In genomic region chr12:2639020-2639298, GRCh38 we compare ENCODE assay signal across 25 cellular contexts.
"Had no signal": no experiment of that assay in that cellular context is flagged by ENCODE, and none has a peak within 500 bp of the region (broad histone marks: within the 10 kb centered on the region; RNA-seq: fewer than 3 reads in every experiment).

No MANE protein-coding gene starts in this region.

- H3K27ac Mint-ChIP-seq: activated CD8-positive, alpha-beta T cell treated with anti-CD3 and anti-CD28 coated beads for 36 hours; activated naive CD8-positive, alpha-beta T cell; activated T-helper 17 cell treated with anti-CD3 and anti-CD28 coated beads, Interleukin-2, amount 50 U/mL, for 72 hours; effector memory CD8-positive, alpha-beta T cell had no signal

- H3K4me3 ChIP-seq: heart left ventricle had no signal

- H3K36me3 Mint-ChIP-seq: activated naive CD8-positive, alpha-beta T cell had no signal

- H3K4me3 Mint-ChIP-seq: activated CD8-positive, alpha-beta T cell treated with anti-CD3 and anti-CD28 coated beads for 36 hours; activated naive CD8-positive, alpha-beta T cell; activated T-cell treated with anti-CD3 and anti-CD28 coated beads, Interleukin-2, amount 50 U/mL, for 4 hours; activated T-helper 17 cell treated with anti-CD3 and anti-CD28 coated beads, Interleukin-2, amount 50 U/mL, for 72 hours; effector memory CD8-positive, alpha-beta T cell had no signal

- H3K27ac ChIP-seq: brain microvascular endothelial cell, epithelial cell of prostate, heart left ventricle had no signal

- H3K36me3 ChIP-seq: brain microvascular endothelial cell had no signal

- H3K27me3 ChIP-seq: brain microvascular endothelial cell, heart left ventricle had no signal

- DNase-seq: activated CD4-positive, alpha-beta T cell treated with anti-CD3 and anti-CD28 coated beads for 48 hours; activated CD4-positive, alpha-beta T cell treated with anti-CD3 and anti-CD28 coated beads, Interleukin-2, amount 50 U/mL, for 1 hour; activated CD4-positive, alpha-beta T cell treated with anti-CD3 and anti-CD28 coated beads, Interleukin-2, amount 50 U/mL, for 48 hours; activated CD8-positive, alpha-beta memory T cell treated with anti-CD3 and anti-CD28 coated beads for 24 hours; activated CD8-positive, alpha-beta T cell treated with anti-CD3 and anti-CD28 coated beads for 36 hours; activated effector memory CD4-positive, alpha-beta T cell treated with Interleukin-2 at 50 U/mL for 16 hours; activated gamma-delta T cell treated with Interleukin-2 at 50 U/mL for 16 hours; activated naive CD4-positive, alpha-beta T cell treated with anti-CD3 and anti-CD28 coated beads, Interleukin-2, amount 50 U/mL, for 16 hours; activated naive CD4-positive, alpha-beta T cell treated with Interleukin-2 at 50 U/mL for 16 hours; activated T-cell treated with anti-CD3 and anti-CD28 coated beads, Interleukin-2, amount 50 U/mL, for 4 hours; amniotic stem cell; anterior cingulate cortex; brain microvascular endothelial cell; caudate nucleus; cortex of kidney; dermis blood vessel endothelial cell; effector CD4-positive, alpha-beta T cell; effector memory CD8-positive, alpha-beta T cell; foreskin fibroblast; glutamatergic neuron; heart left ventricle; T-helper 2 cell had no signal

- H3K9me3 ChIP-seq: heart left ventricle had no signal

- ATAC-seq: activated CD8-positive, alpha-beta T cell treated with anti-CD3 and anti-CD28 coated beads for 36 hours; activated T-cell treated with anti-CD3 and anti-CD28 coated beads, Interleukin-2, amount 50 U/mL, for 4 hours; activated T-helper 17 cell treated with anti-CD3 and anti-CD28 coated beads, Interleukin-2, amount 50 U/mL, for 72 hours; effector memory CD8-positive, alpha-beta T cell; heart left ventricle had no signal

- H3K9me3 Mint-ChIP-seq: activated CD8-positive, alpha-beta T cell treated with anti-CD3 and anti-CD28 coated beads for 36 hours; activated T-cell treated with anti-CD3 and anti-CD28 coated beads, Interleukin-2, amount 50 U/mL, for 4 hours; activated T-helper 17 cell treated with anti-CD3 and anti-CD28 coated beads, Interleukin-2, amount 50 U/mL, for 72 hours; effector memory CD8-positive, alpha-beta T cell had no signal
